In genomic region chr14:41055589-41055988, GRCh38 we compare ENCODE assay signal across 35 cellular contexts.
"Had no signal": no experiment of that assay in that cellular context is flagged by ENCODE, and none has a peak within 500 bp of the region (broad histone marks: within the 10 kb centered on the region; RNA-seq: fewer than 3 reads in every experiment).

No MANE protein-coding gene starts in this region.

- H3K4me2 ChIP-seq: KMS-11 had no signal

- H3K9ac ChIP-seq: KMS-11 had no signal

- DNase-seq: Karpas-422, Kasumi-1, MG63, MM.1S, MV-4-11, NCI-H1048, NCI-H1092, NCI-H1092 treated with DMSO at 0.1 percent for 48 hours, NCI-H1105, NCI-H1105 treated with DMSO at 0.1 percent for 48 hours, NCI-H1417 treated with DMSO at 0.1 percent for 48 hours, NCI-H1436, NCI-H1436 treated with DMSO at 0.1 percent for 48 hours, NCI-H146, NCI-H1694, NCI-H1694 treated with DMSO at 0.1 percent for 48 hours, NCI-H187, NCI-H187 treated with DMSO at 0.1 percent for 48 hours, NCI-H1930, NCI-H2029, NCI-H2029 treated with DMSO at 0.1 percent for 48 hours, NCI-H2081, NCI-H2081 treated with DMSO at 0.1 percent for 48 hours, NCI-H2171, NCI-H2171 treated with DMSO at 0.1 percent for 48 hours, NCI-H2227 treated with DMSO at 0.1 percent for 48 hours, NCI-H226, NCI-H345, NCI-H446, NCI-H446 treated with DMSO at 0.1 percent for 48 hours, NCI-H510A, NCI-H510A treated with DMSO at 0.1 percent for 48 hours, NCI-H524, NCI-H524 treated with DMSO at 0.1 percent for 48 hours had no signal

- H3K27ac ChIP-seq: KMS-11 had no signal

- H3K27me3 ChIP-seq: MG63 had no signal

- H3K36me3 ChIP-seq: MG63 had no signal

- H3K9me3 ChIP-seq: MG63 had no signal

- H3K4me3 ChIP-seq: MG63 had no signal
